9 cellular contexts compared by ENCODE assay signal in the genomic region with DNA sequence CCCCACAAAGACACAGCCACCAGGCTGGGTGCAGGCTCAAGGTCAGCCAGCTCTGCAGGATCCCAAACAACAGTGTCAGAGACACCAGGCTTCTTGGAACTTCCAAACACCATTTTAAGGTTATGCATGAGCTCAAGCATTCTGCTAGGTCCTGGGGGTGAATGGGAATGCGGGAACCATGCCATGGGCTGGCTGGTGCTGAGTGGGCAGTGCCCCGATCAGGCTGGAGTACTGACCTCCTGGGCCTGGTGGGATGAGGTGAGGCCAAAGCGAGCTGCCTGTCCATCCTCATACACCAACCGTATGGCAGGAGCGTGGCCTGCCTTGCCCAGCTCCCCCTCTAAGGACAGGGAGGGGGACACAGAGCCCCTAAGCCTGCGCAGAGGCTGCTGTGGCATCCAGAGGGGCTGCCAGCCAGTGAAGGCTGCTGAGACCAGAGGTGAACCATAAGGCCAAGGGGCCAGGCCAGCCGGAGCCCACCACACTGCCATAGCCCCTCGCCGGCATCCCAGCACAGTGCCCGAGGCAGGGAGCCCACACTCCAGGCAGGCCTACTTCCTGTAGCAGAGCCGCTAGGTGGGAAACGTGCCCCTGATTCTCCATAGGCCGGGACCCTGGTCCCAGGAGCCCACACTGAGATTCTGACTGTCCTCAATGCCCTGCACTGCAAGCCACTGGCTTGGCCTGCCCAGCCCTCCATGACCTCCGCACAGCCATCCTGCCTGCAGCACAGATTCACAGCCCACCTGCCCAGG.
DNase-seq lines count a peak whose midpoint lies in the region; ATAC-seq and TF ChIP-seq lines count a peak whose summit lies in the region.
"Had no signal": no experiment of that assay in that cellular context is flagged by ENCODE, and none has a peak within 500 bp of the region (broad histone marks: within the 10 kb centered on the region; RNA-seq: fewer than 3 reads in every experiment).

No MANE protein-coding gene starts in this region.

- H3K4me1 Mint-ChIP-seq in activated CD4-positive, alpha-beta T cell treated with anti-CD3 and anti-CD28 coated beads, Interleukin-2, amount 10 ng/mL, durations not matched to agents 7 days and 5 days = peaks cover 91% of the 10 kb centered on the region
- H3K4me1 Mint-ChIP-seq in chondrocyte (ENCODE audit: low read depth) = peaks cover 52% of the 10 kb centered on the region

- H3K9me3 ChIP-seq in mononuclear cell (ENCODE audit: low read depth, low read length) (no peaks in the 10 kb centered on the region), transverse colon (no peaks in the 10 kb centered on the region)

- no peak for TF ChIP-seq POLR2A in transverse colon (IDR thresholded peaks at IDR 0.05)

- H3K27ac Mint-ChIP-seq in activated CD4-positive, alpha-beta T cell treated with anti-CD3 and anti-CD28 coated beads, Interleukin-2, amount 10 ng/mL, durations not matched to agents 7 days and 5 days = peak overlapping the region; percentile 98
- H3K27ac Mint-ChIP-seq in chondrocyte (ENCODE audit: unreplicated experiment) = peak overlapping the region; percentile 27

- no peak for TF ChIP-seq EP300 in transverse colon (IDR thresholded peaks at IDR 0.05; ENCODE audit: low read depth)

- in situ Hi-C loops in transverse colon (cut with MboI; ENCODE audit: low pct_ligation_motif_present in 1 of 4, low pct_unique_long_range_greater_than_20kb in 1 of 4, low sequenced_read_pairs in 3 of 4) = loop anchor here in 1 of 4 donors (25.0 kb wide), 1 partner anchor 621 kb away; no protein-coding TSS in a partner anchor

- peak overlapping the region; percentile 86 to 92 (median 88) for H3K27ac ChIP-seq in transverse colon

- peaks cover 17% of the 10 kb centered on the region for H3K36me3 Mint-ChIP-seq in activated CD4-positive, alpha-beta T cell treated with anti-CD3 and anti-CD28 coated beads, Interleukin-2, amount 10 ng/mL, durations not matched to agents 7 days and 5 days (ENCODE audit: low read depth)
- H3K36me3 Mint-ChIP-seq in chondrocyte (ENCODE audit: low read depth) = no peaks in the 10 kb centered on the region

- peak overlapping the region; percentile 85 for H3K4me3 Mint-ChIP-seq in activated CD4-positive, alpha-beta T cell treated with anti-CD3 and anti-CD28 coated beads, Interleukin-2, amount 10 ng/mL, durations not matched to agents 7 days and 5 days
- H3K4me3 Mint-ChIP-seq in chondrocyte (ENCODE audit: unreplicated experiment) = no peak overlapping the region

- H3K27me3 Mint-ChIP-seq in activated CD4-positive, alpha-beta T cell treated with anti-CD3 and anti-CD28 coated beads, Interleukin-2, amount 10 ng/mL, durations not matched to agents 7 days and 5 days = peaks cover 2% of the 10 kb centered on the region
- H3K27me3 Mint-ChIP-seq in chondrocyte (ENCODE audit: low read depth) = no peaks in the 10 kb centered on the region

- POLR2A ChIA-PET in activated CD4-positive, alpha-beta T cell treated with anti-CD3 and anti-CD28 coated beads, Interleukin-2, amount 10 ng/mL, durations not matched to agents 7 days and 5 days (lab: Charles Lee) = interaction anchor here (0.6 to 1.1 kb wide), 2 partner anchors 10 to 33 kb away, joined by 3 to 8 read pairs; no protein-coding TSS in a partner anchor

- H3K4me3 ChIP-seq in mononuclear cell (ENCODE audit: low read length) (peak overlapping the region; percentile 51), transverse colon (no peak overlapping the region)

- H3K27me3 ChIP-seq in mononuclear cell (ENCODE audit: insufficient read depth, low read length) (no peaks in the 10 kb centered on the region), transverse colon (no peaks in the 10 kb centered on the region)

- H3K4me1 ChIP-seq in mononuclear cell (ENCODE audit: insufficient read depth, low read length) = peaks cover 96% of the 10 kb centered on the region
- H3K4me1 ChIP-seq in transverse colon = peaks cover 56 to 73% (median 70%) of the 10 kb centered on the region in 4 donors

- CTCF ChIA-PET in activated CD4-positive, alpha-beta T cell treated with anti-CD3 and anti-CD28 coated beads, Interleukin-2, amount 10 ng/mL, durations not matched to agents 7 days and 5 days (lab: Charles Lee) = interaction anchor here (1.2 to 2.6 kb wide), 3 partner anchors 10 to 32 kb away, joined by 3 to 15 read pairs (median 5); no protein-coding TSS in a partner anchor

- TF ChIP-seq CTCF in chondrocyte (IDR thresholded peaks at IDR 0.05) = no peak
- TF ChIP-seq CTCF in transverse colon (IDR thresholded peaks at IDR 0.05) = no peak

- intact Hi-C loops in transverse colon (cut with DNase I; ENCODE audit: low total_unique reads) = no loop called here

- H3K9me3 Mint-ChIP-seq in activated CD4-positive, alpha-beta T cell treated with anti-CD3 and anti-CD28 coated beads, Interleukin-2, amount 10 ng/mL, durations not matched to agents 7 days and 5 days = no peaks in the 10 kb centered on the region
- no peaks in the 10 kb centered on the region for H3K9me3 Mint-ChIP-seq in chondrocyte (ENCODE audit: low read depth)

- ATAC-seq in GM21825 (IDR thresholded peaks at IDR 0.05; ENCODE audit: unreplicated experiment) (no peak), HG02642 (IDR thresholded peaks at IDR 0.05; ENCODE audit: poor library complexity, unreplicated experiment) (no peak)

- H3K36me3 ChIP-seq in transverse colon = no peaks in the 10 kb centered on the region

- WGBS in transverse colon (ENCODE audit: low coverage in 1 of 2), 2 donors = 93% methylated on average over 10 of the region's 14 CpGs; no CpG with 5 or more reads in 1 of the 2 donors

- no peak for DNase-seq in activated CD4-positive, alpha-beta T cell treated with anti-CD3 and anti-CD28 coated beads, Interleukin-2, amount 10 ng/mL, durations not matched to agents 7 days and 5 days
- no peak for DNase-seq in activated CD4-positive, alpha-beta T cell treated with anti-CD3 and anti-CD28 coated beads, Interleukin-2, amount 50 U/mL, for 48 hours
- DNase-seq in chondrocyte (ENCODE audit: low spot score) (no peak), transverse colon (no peak), T1000 (lab: John Stamatoyannopoulos, UW) (no peak)
- DNase-seq: ACHN had no signal
